ENCODE assay signal across 24 cellular contexts in genomic region chr20:6855806-6856205, GRCh38.
"Had no signal": no experiment of that assay in that cellular context is flagged by ENCODE, and none has a peak within 500 bp of the region (broad histone marks: within the 10 kb centered on the region; RNA-seq: fewer than 3 reads in every experiment).

No MANE protein-coding gene starts in this region.

- H3K36me3 Mint-ChIP-seq: activated naive CD8-positive, alpha-beta T cell treated with anti-CD3 and anti-CD28 coated beads for 36 hours; natural killer cell; stimulated activated naive B cell treated with anti-CD40 and anti-IgM and Interleukin-4, amounts not matched to agents 10 μg/mL and 1 μg/mL and 100 μg/mL, for 72 hours; type B pancreatic cell had no signal

- H3K4me3 ChIP-seq: coronary artery, esophagus squamous epithelium, gastrocnemius medialis, ovary, prostate gland, testis, vagina had no signal

- ATAC-seq: activated CD4-positive, alpha-beta T cell treated with anti-CD3 and anti-CD28 coated beads for 36 hours; gastrocnemius medialis; left ventricle myocardium superior; natural killer cell; stimulated activated naive B cell treated with anti-CD40 and anti-IgM and Interleukin-4, amounts not matched to agents 10 μg/mL and 1 μg/mL and 100 μg/mL, for 72 hours had no signal

- H3K9me3 ChIP-seq: esophagus squamous epithelium, gastrocnemius medialis, ovary, prostate gland, testis, vagina had no signal

- H3K27ac Mint-ChIP-seq: activated B cell treated with CpG ODN at 0.5 μM for 24 hours; activated CD4-positive, alpha-beta T cell treated with anti-CD3 and anti-CD28 coated beads for 36 hours; activated naive CD8-positive, alpha-beta T cell treated with anti-CD3 and anti-CD28 coated beads for 36 hours; activated T-cell treated with anti-CD3 and anti-CD28 coated beads, Interleukin-2, amount 50 U/mL, for 24 hours; natural killer cell; stimulated activated naive B cell treated with anti-CD40 and anti-IgM and Interleukin-4, amounts not matched to agents 10 μg/mL and 1 μg/mL and 100 μg/mL, for 72 hours; type B pancreatic cell had no signal

- H3K4me3 Mint-ChIP-seq: activated B cell treated with CpG ODN at 0.5 μM for 24 hours; activated CD4-positive, alpha-beta T cell treated with anti-CD3 and anti-CD28 coated beads for 36 hours; activated naive CD8-positive, alpha-beta T cell treated with anti-CD3 and anti-CD28 coated beads for 36 hours; activated T-cell treated with anti-CD3 and anti-CD28 coated beads, Interleukin-2, amount 50 U/mL, for 24 hours; natural killer cell; stimulated activated naive B cell treated with anti-CD40 and anti-IgM and Interleukin-4, amounts not matched to agents 10 μg/mL and 1 μg/mL and 100 μg/mL, for 72 hours; type B pancreatic cell had no signal

- H3K27me3 ChIP-seq: esophagus squamous epithelium, gastrocnemius medialis, ovary, testis, vagina had no signal

- H3K9me3 Mint-ChIP-seq: activated B cell treated with CpG ODN at 0.5 μM for 24 hours; natural killer cell; stimulated activated naive B cell treated with anti-CD40 and anti-IgM and Interleukin-4, amounts not matched to agents 10 μg/mL and 1 μg/mL and 100 μg/mL, for 72 hours; type B pancreatic cell had no signal

- H3K27me3 Mint-ChIP-seq: activated B cell treated with CpG ODN at 0.5 μM for 24 hours; activated CD4-positive, alpha-beta T cell treated with anti-CD3 and anti-CD28 coated beads for 36 hours; activated naive CD8-positive, alpha-beta T cell treated with anti-CD3 and anti-CD28 coated beads for 36 hours; activated T-cell treated with anti-CD3 and anti-CD28 coated beads, Interleukin-2, amount 50 U/mL, for 24 hours; stimulated activated naive B cell treated with anti-CD40 and anti-IgM and Interleukin-4, amounts not matched to agents 10 μg/mL and 1 μg/mL and 100 μg/mL, for 72 hours had no signal

- DNase-seq: activated B cell treated with CpG ODN at 0.5 μM for 24 hours; activated CD4-positive, alpha-beta T cell treated with anti-CD3 and anti-CD28 coated beads for 36 hours; activated CD4-positive, alpha-beta T cell treated with anti-CD3 and anti-CD28 coated beads, Interleukin-2, amount 50 U/mL, for 4 hours; activated CD8-positive, alpha-beta memory T cell treated with anti-CD3 and anti-CD28 coated beads for 24 hours; activated CD8-positive, alpha-beta memory T cell treated with anti-CD3 and anti-CD28 coated beads, Interleukin-2, amount 50 U/mL, for 4 hours; activated naive CD4-positive, alpha-beta T cell treated with Interleukin-2 at 50 U/mL for 16 hours; activated naive CD8-positive, alpha-beta T cell treated with anti-CD3 and anti-CD28 coated beads for 36 hours; activated T-cell treated with anti-CD3 and anti-CD28 coated beads, Interleukin-2, amount 50 U/mL, for 24 hours; esophagus squamous epithelium; gastrocnemius medialis; hippocampal formation; left ventricle myocardium superior; mammary epithelial cell; midbrain; natural killer cell; ovary; stimulated activated CD4-positive, alpha-beta T cell treated with anti-CD3 and anti-CD28 coated beads, Interleukin-2, amount 100 ng/mL, for 48 hours; stimulated activated CD8-positive, alpha-beta memory T cell treated with anti-CD3 and anti-CD28 coated beads, Interleukin-4, amount 100 ng/mL, for 48 hours; stimulated activated naive B cell treated with anti-CD40 and anti-IgM and Interleukin-4, amounts not matched to agents 10 μg/mL and 1 μg/mL and 100 μg/mL, for 72 hours; testis had no signal

- H3K4me1 Mint-ChIP-seq: activated B cell treated with CpG ODN at 0.5 μM for 24 hours; activated CD4-positive, alpha-beta T cell treated with anti-CD3 and anti-CD28 coated beads for 36 hours; activated naive CD8-positive, alpha-beta T cell treated with anti-CD3 and anti-CD28 coated beads for 36 hours; natural killer cell; stimulated activated naive B cell treated with anti-CD40 and anti-IgM and Interleukin-4, amounts not matched to agents 10 μg/mL and 1 μg/mL and 100 μg/mL, for 72 hours had no signal

- H3K4me1 ChIP-seq: gastrocnemius medialis, prostate gland, testis, vagina had no signal

- H3K27ac ChIP-seq: coronary artery, esophagus squamous epithelium, gastrocnemius medialis, ovary, prostate gland, testis, vagina had no signal

- H3K36me3 ChIP-seq: esophagus squamous epithelium, gastrocnemius medialis, ovary, prostate gland, vagina had no signal
